20 cellular contexts compared by ENCODE assay signal in the genomic region with DNA sequence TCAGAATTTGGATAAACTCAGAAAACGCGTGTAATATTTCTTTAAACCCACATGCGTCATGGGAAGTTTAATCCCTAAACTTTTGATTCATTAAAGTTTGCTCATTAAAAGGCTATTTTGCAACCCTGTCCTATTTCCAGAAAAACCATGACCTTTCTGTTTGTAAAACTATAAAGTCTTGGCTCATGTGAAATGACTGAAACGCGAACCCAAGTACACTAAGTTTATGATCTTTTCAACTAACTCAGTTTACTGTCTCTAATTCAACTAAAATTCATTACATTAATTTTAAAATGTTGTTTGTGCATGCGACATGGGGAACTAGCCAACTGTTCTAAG.
"Had no signal": no experiment of that assay in that cellular context is flagged by ENCODE, and none has a peak within 500 bp of the region (broad histone marks: within the 10 kb centered on the region; RNA-seq: fewer than 3 reads in every experiment).

No MANE protein-coding gene starts in this region.

- H3K9me3 Mint-ChIP-seq: activated CD4-positive, alpha-beta T cell treated with anti-CD3 and anti-CD28 coated beads, Interleukin-2, amount 10 ng/mL, durations not matched to agents 7 days and 5 days; activated CD8-positive, alpha-beta T cell treated with anti-CD3 and anti-CD28 coated beads for 36 hours; activated naive CD8-positive, alpha-beta T cell treated with anti-CD3 and anti-CD28 coated beads, Interleukin-2, amount 50 U/mL, for 24 hours; dendritic cell treated with granulocyte-macrophage colony-stimulating factor and Interleukin-4, amounts not matched to agents 40 ng/mL and 50 ng/mL, for 4 days had no signal

- H3K4me3 Mint-ChIP-seq: activated CD4-positive, alpha-beta T cell treated with anti-CD3 and anti-CD28 coated beads, Interleukin-2, amount 10 ng/mL, durations not matched to agents 7 days and 5 days; activated CD8-positive, alpha-beta T cell treated with anti-CD3 and anti-CD28 coated beads for 36 hours; activated naive CD8-positive, alpha-beta T cell treated with anti-CD3 and anti-CD28 coated beads, Interleukin-2, amount 50 U/mL, for 24 hours; activated T-helper 1 cell treated with anti-CD3 and anti-CD28 coated beads, Interleukin-12 subunit alpha, Interleukin-12 subunit beta, Interleukin-2, Interleukin-4 antibody, amounts not matched to agents 30 ng/mL and 10 ng/mL and 1 ng/mL, durations not matched to agents 14 hours and 24 hours and 36 hours; brain; dendritic cell treated with granulocyte-macrophage colony-stimulating factor and Interleukin-4, amounts not matched to agents 40 ng/mL and 50 ng/mL, for 4 days; naive thymus-derived CD4-positive, alpha-beta T cell; neural crest cell had no signal

- H3K27ac Mint-ChIP-seq: activated CD4-positive, alpha-beta T cell treated with anti-CD3 and anti-CD28 coated beads, Interleukin-2, amount 10 ng/mL, durations not matched to agents 7 days and 5 days; activated CD8-positive, alpha-beta T cell treated with anti-CD3 and anti-CD28 coated beads for 36 hours; activated naive CD8-positive, alpha-beta T cell treated with anti-CD3 and anti-CD28 coated beads, Interleukin-2, amount 50 U/mL, for 24 hours; activated T-helper 1 cell treated with anti-CD3 and anti-CD28 coated beads, Interleukin-12 subunit alpha, Interleukin-12 subunit beta, Interleukin-2, Interleukin-4 antibody, amounts not matched to agents 30 ng/mL and 10 ng/mL and 1 ng/mL, durations not matched to agents 14 hours and 24 hours and 36 hours; brain; dendritic cell treated with granulocyte-macrophage colony-stimulating factor and Interleukin-4, amounts not matched to agents 40 ng/mL and 50 ng/mL, for 4 days; naive thymus-derived CD4-positive, alpha-beta T cell had no signal

- H3K27me3 ChIP-seq: heart right ventricle, upper lobe of left lung had no signal

- H3K4me3 ChIP-seq: heart right ventricle, lower lobe of right lung, upper lobe of left lung had no signal

- H3K27me3 Mint-ChIP-seq: activated CD4-positive, alpha-beta T cell treated with anti-CD3 and anti-CD28 coated beads, Interleukin-2, amount 10 ng/mL, durations not matched to agents 7 days and 5 days; activated CD8-positive, alpha-beta T cell treated with anti-CD3 and anti-CD28 coated beads for 36 hours; activated naive CD8-positive, alpha-beta T cell treated with anti-CD3 and anti-CD28 coated beads, Interleukin-2, amount 50 U/mL, for 24 hours had no signal

- H3K27ac ChIP-seq: heart right ventricle, lower lobe of right lung, upper lobe of left lung had no signal

- H3K9me3 ChIP-seq: heart right ventricle, lower lobe of right lung, upper lobe of left lung had no signal

- DNase-seq: activated CD4-positive, alpha-beta T cell treated with anti-CD3 and anti-CD28 coated beads, Interleukin-2, amount 10 ng/mL, durations not matched to agents 7 days and 5 days; activated CD8-positive, alpha-beta T cell treated with anti-CD3 and anti-CD28 coated beads for 36 hours; activated gamma-delta T cell; activated naive CD4-positive, alpha-beta T cell treated with anti-CD3 and anti-CD28 coated beads, Interleukin-2, amount 50 U/mL, for 16 hours; activated naive CD8-positive, alpha-beta T cell treated with anti-CD3 and anti-CD28 coated beads, Interleukin-2, amount 50 U/mL, for 24 hours; aorta; effector CD4-positive, alpha-beta T cell; heart right ventricle; left colon; lower lobe of right lung; naive thymus-derived CD4-positive, alpha-beta T cell; occipital lobe; posterior cingulate gyrus; stimulated activated CD4-positive, alpha-beta T cell treated with anti-CD3 and anti-CD28 coated beads, Interleukin-4, amount 100 ng/mL, for 24 hours; stimulated activated naive CD4-positive, alpha-beta T cell treated with Interleukin-2 at 50 U/mL for 16 hours; upper lobe of left lung had no signal
